20 cellular contexts compared by ENCODE assay signal in the genomic region with DNA sequence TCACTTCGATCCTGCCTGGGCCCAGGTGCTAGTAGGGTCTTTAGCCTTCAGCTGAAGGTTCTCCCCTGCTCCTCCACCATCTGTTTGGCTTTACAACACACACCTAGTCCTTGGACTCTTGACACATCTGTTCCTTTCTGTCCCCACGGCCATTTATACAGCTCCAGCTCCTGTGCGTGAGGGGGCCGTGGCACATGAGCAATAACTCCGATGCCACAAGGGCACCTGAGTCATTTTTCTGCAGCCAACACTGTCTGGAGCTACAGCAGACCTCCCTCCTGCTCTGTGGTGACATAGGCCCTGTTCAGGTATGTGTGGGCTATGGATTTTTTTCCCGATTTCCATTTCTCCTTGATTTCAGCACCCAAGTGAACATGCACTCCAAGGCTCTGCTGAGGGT.
"Had no signal": no experiment of that assay in that cellular context is flagged by ENCODE, and none has a peak within 500 bp of the region (broad histone marks: within the 10 kb centered on the region; RNA-seq: fewer than 3 reads in every experiment).

No MANE protein-coding gene starts in this region.

- H3K27ac ChIP-seq: left ventricle myocardium inferior, parathyroid adenoma, upper lobe of right lung had no signal

- H3K4me3 ChIP-seq: ascending aorta, left ventricle myocardium inferior, mucosa of descending colon, thoracic aorta, upper lobe of right lung had no signal

- ATAC-seq: activated CD4-positive, CD25-positive, alpha-beta regulatory T cell treated with anti-CD3 and anti-CD28 coated beads, Interleukin-2, amount 50 U/mL, for 24 hours; activated CD8-positive, alpha-beta T cell treated with anti-CD3 and anti-CD28 coated beads, Interleukin-2, amount 10 ng/mL, durations not matched to agents 7 days and 5 days; activated T-cell treated with anti-CD3 and anti-CD28 coated beads, Interleukin-2, amount 50 U/mL, for 4 hours; mucosa of descending colon; naive thymus-derived CD4-positive, alpha-beta T cell; sciatic nerve; stimulated activated memory B cell treated with anti-CD40 and anti-IgM and Interleukin-4, amounts not matched to agents 10 μg/mL and 1 μg/mL and 100 μg/mL, for 72 hours; upper lobe of right lung had no signal

- DNase-seq: activated CD4-positive, alpha-beta T cell treated with anti-CD3 and anti-CD28 coated beads, Interleukin-2, amount 10 ng/mL, durations not matched to agents 7 days and 5 days; activated CD8-positive, alpha-beta T cell treated with anti-CD3 and anti-CD28 coated beads, Interleukin-2, amount 10 ng/mL, durations not matched to agents 7 days and 5 days; activated naive CD4-positive, alpha-beta T cell treated with anti-CD3 and anti-CD28 coated beads for 36 hours; activated T-cell treated with anti-CD3 and anti-CD28 coated beads, Interleukin-2, amount 50 U/mL, for 4 hours; cerebellar nuclear complex; cortex of kidney; head of caudate nucleus; left ventricle myocardium inferior; mammary epithelial cell; mucosa of descending colon; naive thymus-derived CD4-positive, alpha-beta T cell; stimulated activated CD4-positive, alpha-beta T cell treated with anti-CD3 and anti-CD28 coated beads, Interleukin-4, amount 100 ng/mL, for 4 hours; T1000; upper lobe of right lung had no signal

- H3K36me3 Mint-ChIP-seq: naive thymus-derived CD4-positive, alpha-beta T cell; stimulated activated memory B cell treated with anti-CD40 and anti-IgM and Interleukin-4, amounts not matched to agents 10 μg/mL and 1 μg/mL and 100 μg/mL, for 72 hours had no signal

- H3K36me3 ChIP-seq: ascending aorta, left ventricle myocardium inferior, thoracic aorta, upper lobe of right lung had no signal

- H3K9me3 ChIP-seq: ascending aorta, left ventricle myocardium inferior, mucosa of descending colon, thoracic aorta, upper lobe of right lung had no signal

- H3K4me1 ChIP-seq: parathyroid adenoma had no signal

- H3K4me3 Mint-ChIP-seq: activated CD4-positive, alpha-beta T cell treated with anti-CD3 and anti-CD28 coated beads, Interleukin-2, amount 10 ng/mL, durations not matched to agents 7 days and 5 days; activated CD8-positive, alpha-beta T cell treated with anti-CD3 and anti-CD28 coated beads, Interleukin-2, amount 10 ng/mL, durations not matched to agents 7 days and 5 days; activated naive CD4-positive, alpha-beta T cell treated with anti-CD3 and anti-CD28 coated beads for 36 hours; activated T-cell treated with anti-CD3 and anti-CD28 coated beads, Interleukin-2, amount 50 U/mL, for 4 hours; naive thymus-derived CD4-positive, alpha-beta T cell; stimulated activated memory B cell treated with anti-CD40 and anti-IgM and Interleukin-4, amounts not matched to agents 10 μg/mL and 1 μg/mL and 100 μg/mL, for 72 hours had no signal

- H3K9ac ChIP-seq: parathyroid adenoma had no signal

- H3K9me3 Mint-ChIP-seq: activated CD4-positive, alpha-beta T cell treated with anti-CD3 and anti-CD28 coated beads, Interleukin-2, amount 10 ng/mL, durations not matched to agents 7 days and 5 days; activated naive CD4-positive, alpha-beta T cell treated with anti-CD3 and anti-CD28 coated beads for 36 hours; activated T-cell treated with anti-CD3 and anti-CD28 coated beads, Interleukin-2, amount 50 U/mL, for 4 hours; naive thymus-derived CD4-positive, alpha-beta T cell; stimulated activated memory B cell treated with anti-CD40 and anti-IgM and Interleukin-4, amounts not matched to agents 10 μg/mL and 1 μg/mL and 100 μg/mL, for 72 hours had no signal

- H3K27me3 Mint-ChIP-seq: activated CD4-positive, alpha-beta T cell treated with anti-CD3 and anti-CD28 coated beads, Interleukin-2, amount 10 ng/mL, durations not matched to agents 7 days and 5 days; stimulated activated memory B cell treated with anti-CD40 and anti-IgM and Interleukin-4, amounts not matched to agents 10 μg/mL and 1 μg/mL and 100 μg/mL, for 72 hours had no signal

- H3K27ac Mint-ChIP-seq: activated CD4-positive, alpha-beta T cell treated with anti-CD3 and anti-CD28 coated beads, Interleukin-2, amount 10 ng/mL, durations not matched to agents 7 days and 5 days; activated CD8-positive, alpha-beta T cell treated with anti-CD3 and anti-CD28 coated beads, Interleukin-2, amount 10 ng/mL, durations not matched to agents 7 days and 5 days; activated naive CD4-positive, alpha-beta T cell treated with anti-CD3 and anti-CD28 coated beads for 36 hours; naive thymus-derived CD4-positive, alpha-beta T cell; stimulated activated memory B cell treated with anti-CD40 and anti-IgM and Interleukin-4, amounts not matched to agents 10 μg/mL and 1 μg/mL and 100 μg/mL, for 72 hours had no signal

- H3K27me3 ChIP-seq: ascending aorta, upper lobe of right lung had no signal
